In genomic region chr10:79074732-79075131, GRCh38 we compare ENCODE assay signal across 13 cellular contexts. TPM values are rescaled to one million over a fixed set of nuclear protein-coding genes. Genes with fewer than 3 reads are reported as not detected.
DNase-seq lines count a peak whose midpoint lies in the region; ATAC-seq and TF ChIP-seq lines count a peak whose summit lies in the region.
"Had no signal": no experiment of that assay in that cellular context is flagged by ENCODE, and none has a peak within 500 bp of the region (broad histone marks: within the 10 kb centered on the region; RNA-seq: fewer than 3 reads in every experiment).

No MANE protein-coding gene starts in this region.

- H3K36me3 ChIP-seq in heart right ventricle (no peaks in the 10 kb centered on the region), colonic mucosa (no peaks in the 10 kb centered on the region), vagina (no peaks in the 10 kb centered on the region)

- peak overlapping the region; percentile 46 to 99 for H3K9ac ChIP-seq in colonic mucosa (ENCODE audit: low read depth in 2 of 2, low read length in 2 of 2)

- H3K4me1 ChIP-seq in heart right ventricle: peaks cover 46 to 92% (median 86%) of the 10 kb centered on the region in 9 donors
- peaks cover 57% of the 10 kb centered on the region for H3K4me1 ChIP-seq in colonic mucosa
- H3K4me1 ChIP-seq in vagina: peaks cover 84% of the 10 kb centered on the region

- intact Hi-C loops in heart right ventricle (cut with DNase I): loop anchor here in 9 of 10 donors (5.0 to 10.0 kb wide), 11 partner anchors 38 to 1030 kb away; no protein-coding TSS in a partner anchor
- intact Hi-C loops in left ventricle myocardium superior (cut with micrococcal nuclease): loop anchor here (10.0 kb wide), 2 partner anchors 70 to 110 kb away; no protein-coding TSS in a partner anchor
- intact Hi-C loops in colonic mucosa (cut with DNase I): loop anchor here (5.0 kb wide), 1 partner anchor 123 kb away; no protein-coding TSS in a partner anchor
- intact Hi-C loops in vagina (cut with DNase I): loop anchor here (5.0 kb wide), 1 partner anchor 68 kb away; no protein-coding TSS in a partner anchor
- intact Hi-C loops in activated T-helper 1 cell treated with anti-CD3 and anti-CD28 coated beads, Interleukin-12 subunit alpha, Interleukin-12 subunit beta, Interleukin-2, Interleukin-4 antibody, amounts not matched to agents 30 ng/mL and 10 ng/mL and 1 ng/mL, durations not matched to agents 14 hours and 24 hours and 36 hours (cut with micrococcal nuclease): no loop called here

- TF ChIP-seq POLR2A in vagina (IDR thresholded peaks at IDR 0.05): no peak

- no peak overlapping the region for H3K4me3 ChIP-seq in heart right ventricle
- H3K4me3 ChIP-seq in colonic mucosa: no peak overlapping the region
- no peak overlapping the region for H3K4me3 ChIP-seq in vagina

- H3K9me3 Mint-ChIP-seq in mesothelial cell of epicardium: no peaks in the 10 kb centered on the region
- no peaks in the 10 kb centered on the region for H3K9me3 Mint-ChIP-seq in activated T-helper 1 cell treated with anti-CD3 and anti-CD28 coated beads, Interleukin-12 subunit alpha, Interleukin-12 subunit beta, Interleukin-2, Interleukin-4 antibody, amounts not matched to agents 30 ng/mL and 10 ng/mL and 1 ng/mL, durations not matched to agents 14 hours and 24 hours and 36 hours
- H3K9me3 Mint-ChIP-seq: T-helper 2 cell treated with Interferon-gamma antibody and Interleukin-4, amounts not matched to agents 5 μg/mL and 100 μg/mL, for 36 hours had no signal

- H3K27ac ChIP-seq in heart right ventricle: peak overlapping the region in 8 of 10 donors; percentile 10 to 99 (median 40)
- peak overlapping the region; percentile 99 for H3K27ac ChIP-seq in colonic mucosa
- peak overlapping the region; percentile 97 for H3K27ac ChIP-seq in vagina

- no peak overlapping the region for H3K4me3 Mint-ChIP-seq in mesothelial cell of epicardium
- H3K4me3 Mint-ChIP-seq in activated T-helper 1 cell treated with anti-CD3 and anti-CD28 coated beads, Interleukin-12 subunit alpha, Interleukin-12 subunit beta, Interleukin-2, Interleukin-4 antibody, amounts not matched to agents 30 ng/mL and 10 ng/mL and 1 ng/mL, durations not matched to agents 14 hours and 24 hours and 36 hours: no peak overlapping the region
- H3K4me3 Mint-ChIP-seq: T-helper 2 cell treated with Interferon-gamma antibody and Interleukin-4, amounts not matched to agents 5 μg/mL and 100 μg/mL, for 36 hours had no signal

- DNase-seq in heart right ventricle (no peak), left ventricle myocardium superior (no peak), colonic mucosa (peak; percentile 79), mesothelial cell of epicardium (ENCODE audit: low spot score in 2 of 2, unreplicated experiment in 2 of 2) (no peak), vagina (ENCODE audit: extremely low spot score in 2 of 2) (no peak)
- DNase-seq in activated T-helper 1 cell treated with anti-CD3 and anti-CD28 coated beads, Interleukin-12 subunit alpha, Interleukin-12 subunit beta, Interleukin-2, Interleukin-4 antibody, amounts not matched to agents 30 ng/mL and 10 ng/mL and 1 ng/mL, durations not matched to agents 14 hours and 24 hours and 36 hours (ENCODE audit: low spot score): no peak
- DNase-seq: effector CD4-positive, alpha-beta T cell; NCI-H1436; stimulated activated CD4-positive, alpha-beta T cell treated with anti-CD3 and anti-CD28 coated beads, Interleukin-1b, Interleukin-23, amount 100 ng/mL, for 48 hours; stimulated activated naive CD4-positive, alpha-beta T cell treated with Interleukin-2 at 50 U/mL for 16 hours had no signal

- H3K27me3 ChIP-seq in heart right ventricle (no peaks in the 10 kb centered on the region), colonic mucosa (no peaks in the 10 kb centered on the region), vagina (no peaks in the 10 kb centered on the region)

- no peaks in the 10 kb centered on the region for H3K36me3 Mint-ChIP-seq in mesothelial cell of epicardium
- no peaks in the 10 kb centered on the region for H3K36me3 Mint-ChIP-seq in activated T-helper 1 cell treated with anti-CD3 and anti-CD28 coated beads, Interleukin-12 subunit alpha, Interleukin-12 subunit beta, Interleukin-2, Interleukin-4 antibody, amounts not matched to agents 30 ng/mL and 10 ng/mL and 1 ng/mL, durations not matched to agents 14 hours and 24 hours and 36 hours (ENCODE audit: low read depth)

- no peaks in the 10 kb centered on the region for H3K27me3 Mint-ChIP-seq in mesothelial cell of epicardium (ENCODE audit: low read depth)
- H3K27me3 Mint-ChIP-seq in activated T-helper 1 cell treated with anti-CD3 and anti-CD28 coated beads, Interleukin-12 subunit alpha, Interleukin-12 subunit beta, Interleukin-2, Interleukin-4 antibody, amounts not matched to agents 30 ng/mL and 10 ng/mL and 1 ng/mL, durations not matched to agents 14 hours and 24 hours and 36 hours (ENCODE audit: insufficient read depth): peaks cover 18% of the 10 kb centered on the region

- H3K27ac Mint-ChIP-seq in mesothelial cell of epicardium: peak overlapping the region; percentile 39
- H3K27ac Mint-ChIP-seq in activated T-helper 1 cell treated with anti-CD3 and anti-CD28 coated beads, Interleukin-12 subunit alpha, Interleukin-12 subunit beta, Interleukin-2, Interleukin-4 antibody, amounts not matched to agents 30 ng/mL and 10 ng/mL and 1 ng/mL, durations not matched to agents 14 hours and 24 hours and 36 hours: no peak overlapping the region
- H3K27ac Mint-ChIP-seq: T-helper 2 cell treated with Interferon-gamma antibody and Interleukin-4, amounts not matched to agents 5 μg/mL and 100 μg/mL, for 36 hours had no signal

- peaks cover 72% of the 10 kb centered on the region for H3K4me1 Mint-ChIP-seq in mesothelial cell of epicardium
- H3K4me1 Mint-ChIP-seq in activated T-helper 1 cell treated with anti-CD3 and anti-CD28 coated beads, Interleukin-12 subunit alpha, Interleukin-12 subunit beta, Interleukin-2, Interleukin-4 antibody, amounts not matched to agents 30 ng/mL and 10 ng/mL and 1 ng/mL, durations not matched to agents 14 hours and 24 hours and 36 hours (ENCODE audit: low read depth): peaks cover 12% of the 10 kb centered on the region

- WGBS in heart right ventricle, 2 donors: 47 to 61% methylated on average over 4 of the region's 4 CpGs

- TF ChIP-seq CTCF in heart right ventricle (IDR thresholded peaks at IDR 0.05) (no peak), colonic mucosa (IDR thresholded peaks at IDR 0.05) (no peak), mesothelial cell of epicardium (IDR thresholded peaks at IDR 0.05; ENCODE audit: unreplicated experiment) (no peak), vagina (IDR thresholded peaks at IDR 0.05) (no peak)

- no peak for ATAC-seq in heart right ventricle
- ATAC-seq in left ventricle myocardium superior: no peak
- ATAC-seq in HG03280 (IDR thresholded peaks at IDR 0.05; ENCODE audit: unreplicated experiment): no peak
- ATAC-seq in GM19328 (IDR thresholded peaks at IDR 0.05; ENCODE audit: unreplicated experiment): no peak

- H3K9me3 ChIP-seq in heart right ventricle (no peaks in the 10 kb centered on the region), colonic mucosa (no peaks in the 10 kb centered on the region), vagina (no peaks in the 10 kb centered on the region)

RNA-seq across cellular contexts. Expression of gene ZMIZ1, which starts 6.0 kb away (rescaled TPM):
- 10 to 100 TPM; 40.4 to 61.5 (median 50.8) TPM for total RNA-seq in heart right ventricle
- polyA plus RNA-seq in heart right ventricle: 10 to 100 TPM; 24.2 to 26.8 TPM
- total RNA-seq in left ventricle myocardium superior: 49.5 TPM
- 10 to 100 TPM; 51.0 to 54.0 TPM for total RNA-seq in colonic mucosa
- total RNA-seq in mesothelial cell of epicardium: 166 to 173 TPM (median 170 TPM) in 3 replicates
- total RNA-seq in vagina: 61.4 TPM
- 67.6 and 67.8 TPM in 2 replicates for total RNA-seq in activated T-helper 1 cell treated with anti-CD3 and anti-CD28 coated beads, Interleukin-12 subunit alpha, Interleukin-12 subunit beta, Interleukin-2, Interleukin-4 antibody, amounts not matched to agents 30 ng/mL and 10 ng/mL and 1 ng/mL, durations not matched to agents 14 hours and 24 hours and 36 hours

Comparison
In these comparisons a context has a peak if more than half of its experiments do, and no peak if none do; other contexts are left out.
1. H3K27ac ChIP-seq: peak in every context shown above with its lines; median percentile 99 in colonic mucosa; 97 in vagina; 40 in heart right ventricle.